In genomic region chr1:2587860-2588571, GRCh38 we compare ENCODE assay signal across 10 cellular contexts. TPM values are rescaled to one million over a fixed set of nuclear protein-coding genes. Genes with fewer than 3 reads are reported as not detected.
DNase-seq lines count a peak whose midpoint lies in the region; ATAC-seq and TF ChIP-seq lines count a peak whose summit lies in the region.
"Had no signal": no experiment of that assay in that cellular context is flagged by ENCODE, and none has a peak within 500 bp of the region (broad histone marks: within the 10 kb centered on the region; RNA-seq: fewer than 3 reads in every experiment).

No MANE protein-coding gene starts in this region.

- H3K4me3 Mint-ChIP-seq in activated naive CD4-positive, alpha-beta T cell treated with anti-CD3 and anti-CD28 coated beads, Interleukin-2, amount 10 ng/mL, durations not matched to agents 7 days and 5 days, result peak overlapping the region; percentile 81

- intact Hi-C loops in upper lobe of right lung (cut with DNase I), result no loop called here

- H3K23ac ChIP-seq in mesenchymal stem cell (ENCODE audit: low read length in 2 of 2), result no peak overlapping the region

- H3K27me3 Mint-ChIP-seq in activated naive CD4-positive, alpha-beta T cell treated with anti-CD3 and anti-CD28 coated beads, Interleukin-2, amount 10 ng/mL, durations not matched to agents 7 days and 5 days, result no peaks in the 10 kb centered on the region

- no peak overlapping the region for H2BK5ac ChIP-seq in mesenchymal stem cell (ENCODE audit: low read depth, low read length, poor library complexity, severe bottlenecking)

- H3K27ac ChIP-seq in brain microvascular endothelial cell (no peak overlapping the region), mesenchymal stem cell (ENCODE audit: low read length, poor library complexity, severe bottlenecking) (no peak overlapping the region), upper lobe of right lung (no peak overlapping the region)

- no peak overlapping the region for H2AFZ ChIP-seq in mesenchymal stem cell (ENCODE audit: low read depth, low read length)

- H2BK120ac ChIP-seq in mesenchymal stem cell (ENCODE audit: low read depth, low read length), result peak overlapping the region; percentile 1

- H3K9me3 Mint-ChIP-seq in activated naive CD4-positive, alpha-beta T cell treated with anti-CD3 and anti-CD28 coated beads, Interleukin-2, amount 10 ng/mL, durations not matched to agents 7 days and 5 days, result no peaks in the 10 kb centered on the region

- H3K27me3 ChIP-seq in brain microvascular endothelial cell (replicated peaks) (no peaks in the 10 kb centered on the region), mesenchymal stem cell (ENCODE audit: control insufficient read depth in 1 of 2, insufficient read depth in 1 of 2, low read length in 2 of 2) (peaks cover 0 to 3% of the 10 kb centered on the region in 2 experiments), upper lobe of right lung (no peaks in the 10 kb centered on the region)

- H4K8ac ChIP-seq in mesenchymal stem cell (ENCODE audit: low read length), result no peak overlapping the region

- in situ Hi-C loops in brain microvascular endothelial cell (cut with HindIII; ENCODE audit: low pct_ligation_motif_present, low sequenced_read_pairs), result no loop called here

- peaks cover 16% of the 10 kb centered on the region for H3K79me1 ChIP-seq in mesenchymal stem cell (replicated peaks; ENCODE audit: low read length, poor library complexity, severe bottlenecking)

- 95% methylated on average over 19 of the region's 19 CpGs for WGBS in mesenchymal stem cell

- H2BK15ac ChIP-seq in mesenchymal stem cell (ENCODE audit: low read depth, poor library complexity, severe bottlenecking), result no peak overlapping the region

- no peak for TF ChIP-seq CTCF in brain microvascular endothelial cell (IDR thresholded peaks at IDR 0.05; ENCODE audit: low read depth, low read length, missing control alignments)
- no peak for TF ChIP-seq CTCF in upper lobe of right lung (IDR thresholded peaks at IDR 0.05)

- peaks cover 21% of the 10 kb centered on the region for H3K4me1 ChIP-seq in mesenchymal stem cell (ENCODE audit: control insufficient read depth, insufficient read depth, low read depth, low read length)
- H3K4me1 ChIP-seq in upper lobe of right lung, result peaks cover 32% of the 10 kb centered on the region

- peaks cover 36% of the 10 kb centered on the region for H3K4me1 Mint-ChIP-seq in activated naive CD4-positive, alpha-beta T cell treated with anti-CD3 and anti-CD28 coated beads, Interleukin-2, amount 10 ng/mL, durations not matched to agents 7 days and 5 days

- no peak overlapping the region for H4K91ac ChIP-seq in mesenchymal stem cell (ENCODE audit: low read length)

- no peak overlapping the region for H3K14ac ChIP-seq in mesenchymal stem cell (ENCODE audit: low read length in 2 of 2)

- DNase-seq in activated naive CD4-positive, alpha-beta T cell treated with anti-CD3 and anti-CD28 coated beads, Interleukin-2, amount 10 ng/mL, durations not matched to agents 7 days and 5 days, result no peak
- DNase-seq in activated naive CD4-positive, alpha-beta T cell (lab: John Stamatoyannopoulos, UW), result no peak
- DNase-seq in brain microvascular endothelial cell (no peak), mesenchymal stem cell (no peak), upper lobe of right lung (peak; percentile 65), amniotic stem cell (lab: John Stamatoyannopoulos, UW) (no peak), NK-92 (lab: John Stamatoyannopoulos, UW; ENCODE audit: unreplicated experiment) (no peak)
- DNase-seq: activated CD4-positive, alpha-beta T cell treated with anti-CD3 and anti-CD28 coated beads, Interleukin-2, amount 50 U/mL, for 4 hours had no signal

- CTCF ChIA-PET in activated naive CD4-positive, alpha-beta T cell treated with anti-CD3 and anti-CD28 coated beads, Interleukin-2, amount 10 ng/mL, durations not matched to agents 7 days and 5 days (lab: Charles Lee), result interaction anchor here (0.7 to 5.6 kb wide), 4 partner anchors 26 to 172 kb away, joined by 3 to 40 read pairs (median 6); partner anchors contain the start of gene TNFRSF14

- H3K9me3 ChIP-seq in mesenchymal stem cell (ENCODE audit: control insufficient read depth, low read length) (no peaks in the 10 kb centered on the region), upper lobe of right lung (no peaks in the 10 kb centered on the region)

- no peak overlapping the region for H3K4ac ChIP-seq in mesenchymal stem cell (ENCODE audit: low read depth in 1 of 2, low read length in 2 of 2)

- ATAC-seq in upper lobe of right lung (no peak), HG02981 (IDR thresholded peaks at IDR 0.05; ENCODE audit: unreplicated experiment) (no peak)

- peak overlapping the region; percentile 81 for H3K9ac ChIP-seq in mesenchymal stem cell (ENCODE audit: low read length)

- H3K27ac Mint-ChIP-seq in activated naive CD4-positive, alpha-beta T cell treated with anti-CD3 and anti-CD28 coated beads, Interleukin-2, amount 10 ng/mL, durations not matched to agents 7 days and 5 days, result peak overlapping the region; percentile 76

- H3K4me2 ChIP-seq in mesenchymal stem cell (ENCODE audit: low read length, poor library complexity, severe bottlenecking), result peak overlapping the region; percentile 91

- H3K36me3 ChIP-seq in brain microvascular endothelial cell (replicated peaks) (no peaks in the 10 kb centered on the region), mesenchymal stem cell (ENCODE audit: control insufficient read depth in 1 of 2, insufficient read depth in 2 of 2, low read depth in 1 of 2, low read length in 2 of 2) (peaks cover 3 to 27% of the 10 kb centered on the region in 2 experiments), upper lobe of right lung (no peaks in the 10 kb centered on the region)

- no peak overlapping the region for H2AK5ac ChIP-seq in mesenchymal stem cell (ENCODE audit: low read length, severe bottlenecking)

- no peak overlapping the region for H3K18ac ChIP-seq in mesenchymal stem cell (ENCODE audit: low read depth in 1 of 2, low read length in 2 of 2)

- no peak overlapping the region for H2BK12ac ChIP-seq in mesenchymal stem cell (ENCODE audit: low read length in 2 of 2)

- H3K4me3 ChIP-seq in brain microvascular endothelial cell (ENCODE audit: low read depth, low read length) (peak overlapping the region; percentile 79), mesenchymal stem cell (ENCODE audit: insufficient read depth in 1 of 2, low read depth in 1 of 2, low read length in 2 of 2) (peak overlapping the region; percentile 83 to 88), upper lobe of right lung (peak overlapping the region; percentile 88)

- peaks cover 13% of the 10 kb centered on the region for H3K36me3 Mint-ChIP-seq in activated naive CD4-positive, alpha-beta T cell treated with anti-CD3 and anti-CD28 coated beads, Interleukin-2, amount 10 ng/mL, durations not matched to agents 7 days and 5 days

RNA-seq across cellular contexts. Expression of gene PRXL2B, which starts 1.4 kb away (rescaled TPM):
- 17.2 TPM for polyA plus RNA-seq in mesenchymal stem cell (2013, experiment 1 of 2)
- 17.2 TPM for polyA plus RNA-seq in mesenchymal stem cell (2013, experiment 2 of 2)
- 25.9 TPM for total RNA-seq in upper lobe of right lung

RNA-seq across cellular contexts. Expression of gene TNFRSF14, which starts 31.8 kb away (rescaled TPM):
- polyA plus RNA-seq in mesenchymal stem cell (2013, experiment 1 of 2), result 0.73 TPM
- polyA plus RNA-seq in mesenchymal stem cell (2013, experiment 2 of 2), result 0.89 TPM
- 133 TPM for total RNA-seq in upper lobe of right lung

RNA-seq across cellular contexts. Expression of gene MMEL1, which starts 44.8 kb away (rescaled TPM):
- polyA plus RNA-seq in mesenchymal stem cell (2013, experiment 1 of 2), result not detected
- polyA plus RNA-seq in mesenchymal stem cell (2013, experiment 2 of 2), result not detected
- 3.2 TPM for total RNA-seq in upper lobe of right lung

RNA-seq across cellular contexts. Expression of gene HES5, which starts 58.0 kb away (rescaled TPM):
- not detected for polyA plus RNA-seq in mesenchymal stem cell (2013, experiment 1 of 2)
- not detected for polyA plus RNA-seq in mesenchymal stem cell (2013, experiment 2 of 2)
- 1.5 TPM for total RNA-seq in upper lobe of right lung
- total RNA-seq: myocyte had no signal
